Comparison of ENCODE assay signal across 1 cellular context in genomic region chr11:125215205-125215565, GRCh38.
TF ChIP-seq lines count a peak whose summit lies in the region.

No MANE protein-coding gene starts in this region.

TF ChIP-seq in H1, 55 proteins besides CTCF, POLR2A, EP300 and RAD21:
- TF ChIP-seq SRF (IDR thresholded peaks at IDR 0.05; ENCODE audit: low read depth, low read length) (no peak), ATF3 (IDR thresholded peaks at IDR 0.05; ENCODE audit: insufficient read depth, low read depth, low read length) (no peak)
